In genomic region chr4:126698224-126698623, GRCh38 we compare ENCODE assay signal across 34 cellular contexts.
"Had no signal": no experiment of that assay in that cellular context is flagged by ENCODE, and none has a peak within 500 bp of the region (broad histone marks: within the 10 kb centered on the region; RNA-seq: fewer than 3 reads in every experiment).

No MANE protein-coding gene starts in this region.

- DNase-seq: activated CD4-positive, alpha-beta memory T cell treated with anti-CD3 and anti-CD28 coated beads, Interleukin-2, amount 10 ng/mL, durations not matched to agents 7 days and 5 days; activated CD4-positive, alpha-beta T cell treated with anti-CD3 and anti-CD28 coated beads for 1 hour; activated CD4-positive, alpha-beta T cell treated with anti-CD3 and anti-CD28 coated beads for 48 hours; activated CD4-positive, CD25-positive, alpha-beta regulatory T cell; activated CD8-positive, alpha-beta memory T cell treated with anti-CD3 and anti-CD28 coated beads for 24 hours; activated CD8-positive, alpha-beta memory T cell treated with anti-CD3 and anti-CD28 coated beads, Interleukin-2, amount 10 ng/mL, durations not matched to agents 7 days and 5 days; activated CD8-positive, alpha-beta memory T cell treated with anti-CD3 and anti-CD28 coated beads, Interleukin-2, amount 50 U/mL, for 48 hours; activated effector memory CD4-positive, alpha-beta T cell treated with anti-CD3 and anti-CD28 coated beads, Interleukin-2, amount 50 U/mL, for 16 hours; activated naive CD4-positive, alpha-beta T cell treated with Interleukin-2 at 50 U/mL for 16 hours; activated naive CD8-positive, alpha-beta T cell treated with anti-CD3 and anti-CD28 coated beads, Interleukin-2, amount 10 ng/mL, durations not matched to agents 7 days and 5 days; activated T-cell treated with anti-CD3 and anti-CD28 coated beads, Interleukin-2, amount 50 U/mL, for 48 hours; amygdala; Kasumi-1; KG1; MM.1S; NCI-H1092 treated with DMSO at 0.1 percent for 48 hours; NCI-H1417; NCI-H187 treated with DMSO at 0.1 percent for 48 hours; NCI-H2081; NCI-H226; NCI-H524; NCI-H69; NCI-H82; Peyer's patch; RPMI8226; SHP77; SJCRH30; SK-N-SH; T-helper 1 cell; T-helper 2 cell; T-helper 9 cell had no signal

- H3K27me3 Mint-ChIP-seq: activated CD4-positive, alpha-beta memory T cell treated with anti-CD3 and anti-CD28 coated beads, Interleukin-2, amount 10 ng/mL, durations not matched to agents 7 days and 5 days; activated CD8-positive, alpha-beta memory T cell treated with anti-CD3 and anti-CD28 coated beads, Interleukin-2, amount 10 ng/mL, durations not matched to agents 7 days and 5 days; activated naive CD4-positive, alpha-beta T cell treated with anti-CD3 and anti-CD28 coated beads, Interleukin-2, amount 50 U/mL, for 24 hours; activated naive CD8-positive, alpha-beta T cell treated with anti-CD3 and anti-CD28 coated beads, Interleukin-2, amount 10 ng/mL, durations not matched to agents 7 days and 5 days had no signal

- H3K9me3 ChIP-seq: ascending aorta, Peyer's patch, SJCRH30, SK-N-SH had no signal

- H3K27ac Mint-ChIP-seq: activated CD4-positive, alpha-beta memory T cell treated with anti-CD3 and anti-CD28 coated beads, Interleukin-2, amount 10 ng/mL, durations not matched to agents 7 days and 5 days; activated CD8-positive, alpha-beta memory T cell treated with anti-CD3 and anti-CD28 coated beads, Interleukin-2, amount 10 ng/mL, durations not matched to agents 7 days and 5 days; activated naive CD4-positive, alpha-beta T cell treated with anti-CD3 and anti-CD28 coated beads, Interleukin-2, amount 50 U/mL, for 24 hours; activated naive CD8-positive, alpha-beta T cell treated with anti-CD3 and anti-CD28 coated beads, Interleukin-2, amount 10 ng/mL, durations not matched to agents 7 days and 5 days had no signal

- H3K4me3 ChIP-seq: ascending aorta, Peyer's patch, SJCRH30 had no signal

- ATAC-seq: activated CD8-positive, alpha-beta memory T cell treated with anti-CD3 and anti-CD28 coated beads, Interleukin-2, amount 10 ng/mL, durations not matched to agents 7 days and 5 days had no signal

- H3K4me1 Mint-ChIP-seq: activated CD4-positive, alpha-beta memory T cell treated with anti-CD3 and anti-CD28 coated beads, Interleukin-2, amount 10 ng/mL, durations not matched to agents 7 days and 5 days; activated CD8-positive, alpha-beta memory T cell treated with anti-CD3 and anti-CD28 coated beads, Interleukin-2, amount 10 ng/mL, durations not matched to agents 7 days and 5 days; activated naive CD4-positive, alpha-beta T cell treated with anti-CD3 and anti-CD28 coated beads, Interleukin-2, amount 50 U/mL, for 24 hours; activated naive CD8-positive, alpha-beta T cell treated with anti-CD3 and anti-CD28 coated beads, Interleukin-2, amount 10 ng/mL, durations not matched to agents 7 days and 5 days had no signal

- H3K36me3 ChIP-seq: ascending aorta, Peyer's patch, SJCRH30 had no signal

- H3K4me3 Mint-ChIP-seq: activated CD4-positive, alpha-beta memory T cell treated with anti-CD3 and anti-CD28 coated beads, Interleukin-2, amount 10 ng/mL, durations not matched to agents 7 days and 5 days; activated CD8-positive, alpha-beta memory T cell treated with anti-CD3 and anti-CD28 coated beads, Interleukin-2, amount 10 ng/mL, durations not matched to agents 7 days and 5 days; activated naive CD4-positive, alpha-beta T cell treated with anti-CD3 and anti-CD28 coated beads, Interleukin-2, amount 50 U/mL, for 24 hours; activated naive CD8-positive, alpha-beta T cell treated with anti-CD3 and anti-CD28 coated beads, Interleukin-2, amount 10 ng/mL, durations not matched to agents 7 days and 5 days had no signal

- H3K9ac ChIP-seq: SK-N-SH had no signal

- H3K36me3 Mint-ChIP-seq: activated CD8-positive, alpha-beta memory T cell treated with anti-CD3 and anti-CD28 coated beads, Interleukin-2, amount 10 ng/mL, durations not matched to agents 7 days and 5 days; activated naive CD4-positive, alpha-beta T cell treated with anti-CD3 and anti-CD28 coated beads, Interleukin-2, amount 50 U/mL, for 24 hours; activated naive CD8-positive, alpha-beta T cell treated with anti-CD3 and anti-CD28 coated beads, Interleukin-2, amount 10 ng/mL, durations not matched to agents 7 days and 5 days had no signal

- H3K4me2 ChIP-seq: SK-N-SH had no signal

- H3K4me1 ChIP-seq: ascending aorta, Peyer's patch, SJCRH30 had no signal

- H3K9me3 Mint-ChIP-seq: activated CD4-positive, alpha-beta memory T cell treated with anti-CD3 and anti-CD28 coated beads, Interleukin-2, amount 10 ng/mL, durations not matched to agents 7 days and 5 days had no signal

- H3K27me3 ChIP-seq: ascending aorta, Peyer's patch, SJCRH30 had no signal

- H3K27ac ChIP-seq: ascending aorta, Peyer's patch, SJCRH30, VCaP had no signal
